10 cellular contexts compared by ENCODE assay signal in genomic region chr6:149234051-149234962, GRCh38.
A peak's percentile ranks its signal among the peaks of the same experiment; 100 is the strongest.
DNase-seq lines count a peak whose midpoint lies in the region; ATAC-seq and TF ChIP-seq lines count a peak whose summit lies in the region.
"Had no signal": no experiment of that assay in that cellular context is flagged by ENCODE, and none has a peak within 500 bp of the region (broad histone marks: within the 10 kb centered on the region; RNA-seq: fewer than 3 reads in every experiment).

No MANE protein-coding gene starts in this region.

- H3K9me3 ChIP-seq in CD4-positive, CD25-positive, alpha-beta regulatory T cell (ENCODE audit: control insufficient read depth in 2 of 2, low read length in 2 of 2) = peaks cover 0 to 5% of the 10 kb centered on the region in 2 experiments
- peaks cover 4% of the 10 kb centered on the region; the same call in 1 of the 2 replicates for H3K9me3 ChIP-seq in BE2C
- H3K9me3 ChIP-seq: upper lobe of left lung had no signal

- H3K27ac Mint-ChIP-seq in CD4-positive, CD25-positive, alpha-beta regulatory T cell = peak overlapping the region; percentile 96
- peak overlapping the region; percentile 99 for H3K27ac Mint-ChIP-seq in activated T-helper 2 cell treated with anti-CD3 and anti-CD28 coated beads, Interferon-gamma antibody, Interleukin-2, Interleukin-4, amounts not matched to agents 10 μg/mL and 5 μg/mL and 100 μg/mL, durations not matched to agents 14 hours and 24 hours and 36 hours

- no peaks in the 10 kb centered on the region for H3K27me3 Mint-ChIP-seq in CD4-positive, CD25-positive, alpha-beta regulatory T cell
- H3K27me3 Mint-ChIP-seq in activated T-helper 2 cell treated with anti-CD3 and anti-CD28 coated beads, Interferon-gamma antibody, Interleukin-2, Interleukin-4, amounts not matched to agents 10 μg/mL and 5 μg/mL and 100 μg/mL, durations not matched to agents 14 hours and 24 hours and 36 hours (ENCODE audit: low read depth) = no peaks in the 10 kb centered on the region

- peak overlapping the region; percentile 65 for H3K4me3 ChIP-seq in CD4-positive, CD25-positive, alpha-beta regulatory T cell (ENCODE audit: low read depth, low read length)
- no peak overlapping the region for H3K4me3 ChIP-seq in BE2C (ENCODE audit: low read depth, low read length)
- H3K4me3 ChIP-seq: lung, upper lobe of left lung had no signal

- H3K27ac ChIP-seq in CD4-positive, CD25-positive, alpha-beta regulatory T cell (ENCODE audit: insufficient read depth, low read length, poor library complexity, severe bottlenecking) = peak overlapping the region; percentile 80
- H3K27ac ChIP-seq: upper lobe of left lung had no signal

- peaks cover 8% of the 10 kb centered on the region for H3K36me3 Mint-ChIP-seq in CD4-positive, CD25-positive, alpha-beta regulatory T cell
- H3K36me3 Mint-ChIP-seq in activated T-helper 2 cell treated with anti-CD3 and anti-CD28 coated beads, Interferon-gamma antibody, Interleukin-2, Interleukin-4, amounts not matched to agents 10 μg/mL and 5 μg/mL and 100 μg/mL, durations not matched to agents 14 hours and 24 hours and 36 hours (ENCODE audit: low read depth) = peaks cover 45% of the 10 kb centered on the region

- peaks cover 25 to 71% (median 55%) of the 10 kb centered on the region in 4 donors for H3K4me1 Mint-ChIP-seq in CD4-positive, CD25-positive, alpha-beta regulatory T cell
- H3K4me1 Mint-ChIP-seq in activated T-helper 2 cell treated with anti-CD3 and anti-CD28 coated beads, Interferon-gamma antibody, Interleukin-2, Interleukin-4, amounts not matched to agents 10 μg/mL and 5 μg/mL and 100 μg/mL, durations not matched to agents 14 hours and 24 hours and 36 hours (ENCODE audit: low read depth) = peaks cover 63% of the 10 kb centered on the region

- intact Hi-C loops in activated T-helper 2 cell treated with anti-CD3 and anti-CD28 coated beads, Interferon-gamma antibody, Interleukin-2, Interleukin-4, amounts not matched to agents 10 μg/mL and 5 μg/mL and 100 μg/mL, durations not matched to agents 14 hours and 24 hours and 36 hours (cut with micrococcal nuclease) = loop anchor here (1.0 to 5.0 kb wide), 11 partner anchors 21 to 283 kb away; no protein-coding TSS in a partner anchor
- intact Hi-C loops in left colon (cut with DNase I, micrococcal nuclease) = no loop called here

- no peaks in the 10 kb centered on the region for H3K27me3 ChIP-seq in CD4-positive, CD25-positive, alpha-beta regulatory T cell (ENCODE audit: control insufficient read depth, insufficient read depth, low read length)
- H3K27me3 ChIP-seq in BE2C = no peaks in the 10 kb centered on the region
- H3K27me3 ChIP-seq: upper lobe of left lung had no signal

- H3K36me3 ChIP-seq in CD4-positive, CD25-positive, alpha-beta regulatory T cell (ENCODE audit: control insufficient read depth, insufficient read depth, low read length) = no peaks in the 10 kb centered on the region
- no peaks in the 10 kb centered on the region for H3K36me3 ChIP-seq in BE2C
- H3K36me3 ChIP-seq: upper lobe of left lung had no signal

- peak overlapping the region; percentile 58 to 79 (median 79) for H3K4me3 Mint-ChIP-seq in CD4-positive, CD25-positive, alpha-beta regulatory T cell
- H3K4me3 Mint-ChIP-seq in activated T-helper 2 cell treated with anti-CD3 and anti-CD28 coated beads, Interferon-gamma antibody, Interleukin-2, Interleukin-4, amounts not matched to agents 10 μg/mL and 5 μg/mL and 100 μg/mL, durations not matched to agents 14 hours and 24 hours and 36 hours (ENCODE audit: low read depth) = peak overlapping the region; percentile 69

- H3K4me1 ChIP-seq in CD4-positive, CD25-positive, alpha-beta regulatory T cell (ENCODE audit: control insufficient read depth, insufficient read depth, low read length, poor library complexity, severe bottlenecking) = peaks cover 39% of the 10 kb centered on the region
- H3K4me1 ChIP-seq in BE2C = peaks cover 29% of the 10 kb centered on the region

- peaks cover 0 to 7% (median 1%) of the 10 kb centered on the region in 7 donors for H3K9me3 Mint-ChIP-seq in CD4-positive, CD25-positive, alpha-beta regulatory T cell
- H3K9me3 Mint-ChIP-seq in activated T-helper 2 cell treated with anti-CD3 and anti-CD28 coated beads, Interferon-gamma antibody, Interleukin-2, Interleukin-4, amounts not matched to agents 10 μg/mL and 5 μg/mL and 100 μg/mL, durations not matched to agents 14 hours and 24 hours and 36 hours = peaks cover 23% of the 10 kb centered on the region

- peak; percentile 50 to 54 for ATAC-seq in CD4-positive, CD25-positive, alpha-beta regulatory T cell (ENCODE audit: low read depth in 2 of 2)
- ATAC-seq in GM21737 (IDR thresholded peaks at IDR 0.05; ENCODE audit: unreplicated experiment) (no peak), left colon (no peak), HG03378 (IDR thresholded peaks at IDR 0.05; ENCODE audit: unreplicated experiment) (no peak)

- TF ChIP-seq CTCF in BE2C (IDR thresholded peaks at IDR 0.05; ENCODE audit: low read depth, low read length) = no peak

- peak in 2 of 3 donors; percentile 57 to 87 for DNase-seq in CD4-positive, CD25-positive, alpha-beta regulatory T cell
- DNase-seq in OCI-M1 (lab: John Stamatoyannopoulos, UW) (peak; percentile 35), kidney tubule cell (ENCODE audit: low spot score) (peak; percentile 63), left colon (no peak), BE2C (no peak)
- DNase-seq in activated T-helper 2 cell treated with anti-CD3 and anti-CD28 coated beads, Interferon-gamma antibody, Interleukin-2, Interleukin-4, amounts not matched to agents 10 μg/mL and 5 μg/mL and 100 μg/mL, durations not matched to agents 14 hours and 24 hours and 36 hours (ENCODE audit: low spot score) = peak; percentile 36

Comparison
In these comparisons a context has a peak if more than half of its experiments do, and no peak if none do; other contexts are left out.
1. ATAC-seq: peak in CD4-positive, CD25-positive, alpha-beta regulatory T cell (2 of 2); none in GM21737 (single experiment), left colon (single experiment) and HG03378 (single experiment).
2. DNase-seq: peak in CD4-positive, CD25-positive, alpha-beta regulatory T cell (2 of 3), OCI-M1 (single experiment), activated T-helper 2 cell treated with anti-CD3 and anti-CD28 coated beads, Interferon-gamma antibody, Interleukin-2, Interleukin-4, amounts not matched to agents 10 μg/mL and 5 μg/mL and 100 μg/mL, durations not matched to agents 14 hours and 24 hours and 36 hours (single experiment) and kidney tubule cell (single experiment); none in left colon (0 of 2) and BE2C (single experiment).